In the genomic region with DNA sequence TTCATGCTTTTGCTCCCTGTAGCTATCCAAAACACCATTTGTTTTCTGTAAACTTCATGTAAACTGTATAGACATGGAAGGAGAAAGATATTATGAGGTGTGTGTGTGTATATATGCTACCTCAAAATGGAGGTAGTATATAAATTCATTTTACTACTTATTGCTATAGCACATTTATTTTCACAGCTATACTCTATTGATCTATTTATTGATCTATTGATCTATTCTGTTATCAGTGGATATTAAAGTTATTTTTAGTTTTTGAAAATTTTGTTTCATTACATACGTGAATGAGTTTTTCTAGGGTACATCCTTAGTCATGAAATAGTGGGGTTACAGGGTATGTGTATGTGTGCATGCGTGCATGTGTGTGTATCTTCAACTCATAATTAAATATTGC, we compare ENCODE assay signal across 15 cellular contexts. TPM values are rescaled to one million over a fixed set of nuclear protein-coding genes. Genes with fewer than 3 reads are reported as not detected.
DNase-seq lines count a peak whose midpoint lies in the region; ATAC-seq and TF ChIP-seq lines count a peak whose summit lies in the region.
"Had no signal": no experiment of that assay in that cellular context is flagged by ENCODE, and none has a peak within 500 bp of the region (broad histone marks: within the 10 kb centered on the region; RNA-seq: fewer than 3 reads in every experiment).

No MANE protein-coding gene starts in this region.

- TF ChIP-seq CTCF in natural killer cell (IDR thresholded peaks at IDR 0.05), result no peak
- TF ChIP-seq CTCF in nephron progenitor cell (IDR thresholded peaks at IDR 0.05), result no peak
- TF ChIP-seq CTCF in chondrocyte (IDR thresholded peaks at IDR 0.05), result no peak

- intact Hi-C loops in activated CD4-positive, alpha-beta T cell treated with anti-CD3 and anti-CD28 coated beads for 36 hours (cut with DNase I, micrococcal nuclease), result loop anchor here in 1 of 2 experiments (5.0 kb wide), 1 partner anchor 48 kb away; no protein-coding TSS in a partner anchor
- intact Hi-C loops in natural killer cell (cut with micrococcal nuclease), result no loop called here

- peak overlapping the region; percentile 66 for H3K27ac Mint-ChIP-seq in activated CD4-positive, alpha-beta T cell treated with anti-CD3 and anti-CD28 coated beads for 36 hours
- H3K27ac Mint-ChIP-seq in natural killer cell treated with Interleukin-12 subunit alpha and Interleukin-12 subunit beta and Interleukin-15 and Interleukin-18, amount 100 ng/mL, for 72 hours, result peak overlapping the region; percentile 65 to 82
- H3K27ac Mint-ChIP-seq in natural killer cell, result no peak overlapping the region
- H3K27ac Mint-ChIP-seq in nephron progenitor cell, result peak overlapping the region; percentile 11
- no peak overlapping the region for H3K27ac Mint-ChIP-seq in chondrocyte (ENCODE audit: unreplicated experiment)
- H3K27ac Mint-ChIP-seq: CD14-positive monocyte; CD8-positive, alpha-beta T cell; GM23338 had no signal

- CTCF ChIA-PET in activated CD4-positive, alpha-beta T cell treated with anti-CD3 and anti-CD28 coated beads for 36 hours (lab: Charles Lee), result interaction anchor here (1.3 kb wide), 1 partner anchor 185 kb away, joined by 5 read pairs; no protein-coding TSS in a partner anchor

- peaks cover under 1% of the 10 kb centered on the region for H3K36me3 Mint-ChIP-seq in activated CD4-positive, alpha-beta T cell treated with anti-CD3 and anti-CD28 coated beads for 36 hours (ENCODE audit: low read depth)
- H3K36me3 Mint-ChIP-seq in natural killer cell treated with Interleukin-12 subunit alpha and Interleukin-12 subunit beta and Interleukin-15 and Interleukin-18, amount 100 ng/mL, for 72 hours, result peaks cover under 1% of the 10 kb centered on the region
- H3K36me3 Mint-ChIP-seq in natural killer cell (no peaks in the 10 kb centered on the region), nephron progenitor cell (ENCODE audit: low read depth) (peaks cover 60% of the 10 kb centered on the region), chondrocyte (ENCODE audit: low read depth) (no peaks in the 10 kb centered on the region)
- H3K36me3 Mint-ChIP-seq: CD8-positive, alpha-beta T cell had no signal

- no peak for ATAC-seq in activated CD4-positive, alpha-beta T cell treated with anti-CD3 and anti-CD28 coated beads for 36 hours
- ATAC-seq in natural killer cell treated with Interleukin-12 subunit alpha and Interleukin-12 subunit beta and Interleukin-15 and Interleukin-18, amount 100 ng/mL, for 72 hours, result no peak
- no peak for ATAC-seq in natural killer cell
- ATAC-seq: CD8-positive, alpha-beta T cell; GM23338 had no signal

- H3K9me3 Mint-ChIP-seq in activated CD4-positive, alpha-beta T cell treated with anti-CD3 and anti-CD28 coated beads for 36 hours (ENCODE audit: low read depth), result no peaks in the 10 kb centered on the region
- H3K9me3 Mint-ChIP-seq in natural killer cell treated with Interleukin-12 subunit alpha and Interleukin-12 subunit beta and Interleukin-15 and Interleukin-18, amount 100 ng/mL, for 72 hours, result no peaks in the 10 kb centered on the region
- H3K9me3 Mint-ChIP-seq in natural killer cell (no peaks in the 10 kb centered on the region), nephron progenitor cell (peaks cover 11% of the 10 kb centered on the region), chondrocyte (ENCODE audit: low read depth) (no peaks in the 10 kb centered on the region)
- H3K9me3 Mint-ChIP-seq: CD8-positive, alpha-beta T cell had no signal

- no peak overlapping the region for H3K4me3 Mint-ChIP-seq in activated CD4-positive, alpha-beta T cell treated with anti-CD3 and anti-CD28 coated beads for 36 hours
- H3K4me3 Mint-ChIP-seq in natural killer cell treated with Interleukin-12 subunit alpha and Interleukin-12 subunit beta and Interleukin-15 and Interleukin-18, amount 100 ng/mL, for 72 hours, result peak overlapping the region; percentile 58
- no peak overlapping the region for H3K4me3 Mint-ChIP-seq in natural killer cell
- H3K4me3 Mint-ChIP-seq in nephron progenitor cell, result no peak overlapping the region
- no peak overlapping the region for H3K4me3 Mint-ChIP-seq in chondrocyte (ENCODE audit: unreplicated experiment)
- H3K4me3 Mint-ChIP-seq: CD14-positive monocyte; CD8-positive, alpha-beta T cell; GM23338 had no signal

- H3K4me1 Mint-ChIP-seq in activated CD4-positive, alpha-beta T cell treated with anti-CD3 and anti-CD28 coated beads for 36 hours, result peaks cover 53% of the 10 kb centered on the region
- peaks cover 45 to 68% of the 10 kb centered on the region in 2 donors for H3K4me1 Mint-ChIP-seq in natural killer cell treated with Interleukin-12 subunit alpha and Interleukin-12 subunit beta and Interleukin-15 and Interleukin-18, amount 100 ng/mL, for 72 hours (ENCODE audit: low read depth in 2 of 2)
- H3K4me1 Mint-ChIP-seq in natural killer cell (peaks cover 7 to 10% of the 10 kb centered on the region in 2 donors), nephron progenitor cell (peaks cover 26% of the 10 kb centered on the region), chondrocyte (ENCODE audit: low read depth) (peaks cover 37% of the 10 kb centered on the region)

- no peaks in the 10 kb centered on the region for H3K27me3 Mint-ChIP-seq in activated CD4-positive, alpha-beta T cell treated with anti-CD3 and anti-CD28 coated beads for 36 hours
- H3K27me3 Mint-ChIP-seq in natural killer cell treated with Interleukin-12 subunit alpha and Interleukin-12 subunit beta and Interleukin-15 and Interleukin-18, amount 100 ng/mL, for 72 hours, result no peaks in the 10 kb centered on the region
- H3K27me3 Mint-ChIP-seq in natural killer cell (ENCODE audit: low read depth in 2 of 2) (no peaks in the 10 kb centered on the region), nephron progenitor cell (ENCODE audit: low read depth, poor library complexity) (no peaks in the 10 kb centered on the region), chondrocyte (ENCODE audit: low read depth) (no peaks in the 10 kb centered on the region)

- POLR2A ChIA-PET in activated CD4-positive, alpha-beta T cell treated with anti-CD3 and anti-CD28 coated beads for 36 hours (lab: Charles Lee), result no interaction called here

- no peak for DNase-seq in activated CD4-positive, alpha-beta T cell treated with anti-CD3 and anti-CD28 coated beads for 36 hours
- DNase-seq in activated CD4-positive, alpha-beta T cell treated with anti-CD3 and anti-CD28 coated beads for 4 hours, result no peak
- no peak for DNase-seq in natural killer cell treated with Interleukin-12 subunit alpha and Interleukin-12 subunit beta and Interleukin-15 and Interleukin-18, amount 100 ng/mL, for 72 hours (ENCODE audit: low spot score)
- no peak for DNase-seq in natural killer cell
- no peak for DNase-seq in nephron progenitor cell
- no peak for DNase-seq in cerebellum (ENCODE audit: low spot score)
- no peak for DNase-seq in chondrocyte (ENCODE audit: low spot score)
- DNase-seq: CD8-positive, alpha-beta T cell; COR-L47; DMS153; DMS79 treated with DMSO at 0.1 percent for 48 hours; GDM1; H7 had no signal

RNA-seq across cellular contexts. Expression of gene ZNRF1, which starts 15.5 kb away (rescaled TPM):
- total RNA-seq in activated CD4-positive, alpha-beta T cell treated with anti-CD3 and anti-CD28 coated beads for 36 hours, result 10 to 100 TPM; 35.2 to 42.9 TPM
- total RNA-seq in natural killer cell treated with Interleukin-12 subunit alpha and Interleukin-12 subunit beta and Interleukin-15 and Interleukin-18, amount 100 ng/mL, for 72 hours, result 10 to 100 TPM; 58.6 to 89.7 TPM
- total RNA-seq in natural killer cell (1 to 10 TPM; 2.4 to 5.1 (median 3.4) TPM), cerebellum (21.5 TPM), chondrocyte (18.5 to 23.0 TPM (median 22.7 TPM) in 3 replicates)

RNA-seq across cellular contexts. Expression of gene WDR59, which starts 29.4 kb away (rescaled TPM):
- 10 to 100 TPM; 69.2 to 91.4 TPM for total RNA-seq in activated CD4-positive, alpha-beta T cell treated with anti-CD3 and anti-CD28 coated beads for 36 hours
- 100 to 1,000 TPM in 1 of 2 donors, 10 to 100 TPM in 1; 81.6 to 162 TPM for total RNA-seq in natural killer cell treated with Interleukin-12 subunit alpha and Interleukin-12 subunit beta and Interleukin-15 and Interleukin-18, amount 100 ng/mL, for 72 hours
- total RNA-seq in natural killer cell, result 10 to 100 TPM; 60.5 to 83.7 (median 73.2) TPM
- 35.1 TPM for total RNA-seq in cerebellum
- 36.8 to 40.9 TPM (median 37.3 TPM) in 3 replicates for total RNA-seq in chondrocyte

Comparison
In these comparisons a context has a peak if more than half of its experiments do, and no peak if none do; other contexts are left out.
1. H3K27ac Mint-ChIP-seq: peak in activated CD4-positive, alpha-beta T cell treated with anti-CD3 and anti-CD28 coated beads for 36 hours (single experiment), natural killer cell treated with Interleukin-12 subunit alpha and Interleukin-12 subunit beta and Interleukin-15 and Interleukin-18, amount 100 ng/mL, for 72 hours (2 of 2) and nephron progenitor cell (single experiment); none in natural killer cell (0 of 2) and chondrocyte (single experiment).